1 cellular context compared by ENCODE assay signal in genomic region chr2:25042321-25043240, GRCh38.
TF ChIP-seq lines count a peak whose summit lies in the region.

No MANE protein-coding gene starts in this region.

TF ChIP-seq in HepG2, 621 proteins besides CTCF, POLR2A, EP300 and RAD21 (continued from another document):
- TF ChIP-seq ZNF687 (CRISPR knock-in tag; IDR thresholded peaks at IDR 0.05) (peak; percentile 45), SP4 (CRISPR knock-in tag; IDR thresholded peaks at IDR 0.05) (0 out of 2 replicates have a peak, but pooled peaks have one; percentile 3), FLYWCH1 (CRISPR knock-in tag; IDR thresholded peaks at IDR 0.05) (no peak), PREB (CRISPR knock-in tag; IDR thresholded peaks at IDR 0.05) (no peak), MYC (CRISPR knock-in tag; IDR thresholded peaks at IDR 0.05; ENCODE audit: borderline replicate concordance) (no peak; the same call in 1 of the 2 replicates), ZNF644 (CRISPR knock-in tag; IDR thresholded peaks at IDR 0.05; ENCODE audit: low read depth) (no peak), ZBTB7B (CRISPR knock-in tag; IDR thresholded peaks at IDR 0.05) (peak; percentile 49; the same call in 1 of the 2 replicates), UBTF (CRISPR knock-in tag; IDR thresholded peaks at IDR 0.05) (peak; percentile 49; the same call in 1 of the 2 replicates), XRCC5 (optimal IDR thresholded peaks at IDR 0.05; ENCODE audit: low read length) (peak; percentile 49), MTA1 (CRISPR knock-in tag; IDR thresholded peaks at IDR 0.05; ENCODE audit: borderline replicate concordance) (peak; percentile 45; the same call in 1 of the 2 replicates), ZNF709 (CRISPR knock-in tag; IDR thresholded peaks at IDR 0.05) (peak; percentile 44; the same call in 1 of the 2 replicates), ZFP41 (CRISPR knock-in tag; IDR thresholded peaks at IDR 0.05; ENCODE audit: borderline replicate concordance) (0 out of 2 replicates have a peak, but pooled peaks have one; percentile 48), KDM5B (CRISPR knock-in tag; IDR thresholded peaks at IDR 0.05; ENCODE audit: borderline replicate concordance) (peak; percentile 20; the same call in 1 of the 2 replicates), GMEB2 (CRISPR knock-in tag; IDR thresholded peaks at IDR 0.05; ENCODE audit: low read depth) (no peak), GLI4 (CRISPR knock-in tag; IDR thresholded peaks at IDR 0.05; ENCODE audit: borderline replicate concordance) (0 out of 2 replicates have a peak, but pooled peaks have one; percentile 26), HNF4A (CRISPR knock-in tag; IDR thresholded peaks at IDR 0.05) (no peak), TMF1 (CRISPR knock-in tag; IDR thresholded peaks at IDR 0.05; ENCODE audit: low read depth) (peak; percentile 64; the same call in 1 of the 2 replicates), POGK (CRISPR knock-in tag; conservative IDR thresholded peaks at IDR 0.05) (0 out of 2 replicates have a peak, but pooled peaks have one; percentile 18), ZNF18 (CRISPR knock-in tag; IDR thresholded peaks at IDR 0.05; ENCODE audit: insufficient replicate concordance) (no peak), ZNF512 (CRISPR knock-in tag; IDR thresholded peaks at IDR 0.05) (0 out of 2 replicates have a peak, but pooled peaks have one; percentile 57), ATF4 (CRISPR knock-in tag; IDR thresholded peaks at IDR 0.05) (no peak), ELF4 (CRISPR knock-in tag; IDR thresholded peaks at IDR 0.05; ENCODE audit: borderline replicate concordance) (no peak), HNF1B (CRISPR knock-in tag; IDR thresholded peaks at IDR 0.05) (0 out of 2 replicates have a peak, but pooled peaks have one; percentile 55), ZFY (CRISPR knock-in tag; IDR thresholded peaks at IDR 0.05) (peak; percentile 17; the same call in 1 of the 2 replicates), SSRP1 (CRISPR knock-in tag; IDR thresholded peaks at IDR 0.05) (no peak), POLR2G (IDR thresholded peaks at IDR 0.05; ENCODE audit: low read depth, low read length) (no peak), TARDBP (CRISPR knock-in tag; IDR thresholded peaks at IDR 0.05) (0 out of 2 replicates have a peak, but pooled peaks have one; percentile 26), ZNF484 (CRISPR knock-in tag; IDR thresholded peaks at IDR 0.05; ENCODE audit: borderline replicate concordance, low read depth) (0 out of 2 replicates have a peak, but pooled peaks have one; percentile 60), ZFP36 (IDR thresholded peaks at IDR 0.05; ENCODE audit: borderline replicate concordance, low read depth, low read length, partially characterized antibody) (no peak), ZNF468 (CRISPR knock-in tag; IDR thresholded peaks at IDR 0.05) (0 out of 2 replicates have a peak, but pooled peaks have one; percentile 20), ZNF383 (CRISPR knock-in tag; IDR thresholded peaks at IDR 0.05; ENCODE audit: borderline replicate concordance) (no peak), NR2F2 (IDR thresholded peaks at IDR 0.05; ENCODE audit: borderline replicate concordance, low read depth) (no peak), ZNF337 (CRISPR knock-in tag; IDR thresholded peaks at IDR 0.05; ENCODE audit: borderline replicate concordance, low read depth) (no peak), ZNF232 (CRISPR knock-in tag; IDR thresholded peaks at IDR 0.05; ENCODE audit: borderline replicate concordance) (no peak), ZNF12 (CRISPR knock-in tag; IDR thresholded peaks at IDR 0.05) (peak; percentile 94), NFYC (CRISPR knock-in tag; IDR thresholded peaks at IDR 0.05) (no peak), YEATS4 (CRISPR knock-in tag; IDR thresholded peaks at IDR 0.05; ENCODE audit: borderline replicate concordance) (peak; percentile 37; the same call in 1 of the 2 replicates), IKZF4 (CRISPR knock-in tag; IDR thresholded peaks at IDR 0.05; ENCODE audit: borderline replicate concordance, low read depth, not compliant biosample characterization) (peak; percentile 76)
